2 cellular contexts compared by ENCODE assay signal in the genomic region with DNA sequence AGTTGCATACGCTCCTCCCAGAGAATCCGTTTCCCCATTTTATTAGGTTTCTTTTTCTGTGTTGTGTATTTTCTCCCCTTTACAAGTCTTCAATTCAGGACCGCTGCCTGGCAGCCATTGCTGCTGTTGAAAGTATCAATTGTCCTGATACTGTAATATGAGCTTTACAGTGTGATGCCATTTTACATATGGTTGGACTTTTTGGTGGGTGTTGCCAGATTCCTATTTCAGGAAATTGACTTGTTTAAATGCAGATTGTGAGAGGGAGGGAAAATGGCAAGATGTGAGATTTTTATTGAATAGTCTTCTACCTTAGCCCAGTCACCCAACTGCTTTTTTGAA.
TF ChIP-seq lines count a peak whose summit lies in the region.

No MANE protein-coding gene starts in this region.

TF ChIP-seq in GM12878, 131 proteins besides CTCF, POLR2A, EP300 and RAD21:
- TF ChIP-seq NKRF (conservative IDR thresholded peaks at IDR 0.05), result no peak
- TF ChIP-seq YY1 (IDR thresholded peaks at IDR 0.05; ENCODE audit: low read depth, low read length), result peak; percentile 86
- 0 out of 2 replicates have a peak, but pooled peaks have one; percentile 27 for TF ChIP-seq TAF1 (IDR thresholded peaks at IDR 0.05; ENCODE audit: borderline replicate concordance, low read depth, low read length)

TF ChIP-seq in HepG2, 621 proteins besides CTCF, POLR2A, EP300 and RAD21 (continues in another document):
- TF ChIP-seq MIER3 (CRISPR knock-in tag; IDR thresholded peaks at IDR 0.05; ENCODE audit: borderline replicate concordance) (0 out of 2 replicates have a peak, but pooled peaks have one; percentile 13), RFX5 (IDR thresholded peaks at IDR 0.05; ENCODE audit: low read depth, low read length) (no peak), TARDBP (CRISPR knock-in tag; IDR thresholded peaks at IDR 0.05) (peak; percentile 26; the same call in 1 of the 2 replicates), SP1 (IDR thresholded peaks at IDR 0.05) (no peak), SP1 (CRISPR knock-in tag; IDR thresholded peaks at IDR 0.05) (no peak), RARA (CRISPR knock-in tag; IDR thresholded peaks at IDR 0.05) (no peak), BRCA1 (CRISPR knock-in tag; IDR thresholded peaks at IDR 0.05) (no peak), RELA (CRISPR knock-in tag; IDR thresholded peaks at IDR 0.05) (no peak), ZNF720 (CRISPR knock-in tag; IDR thresholded peaks at IDR 0.05) (no peak), SMAD9 (CRISPR knock-in tag; IDR thresholded peaks at IDR 0.05) (no peak), ZBTB43 (CRISPR knock-in tag; conservative IDR thresholded peaks at IDR 0.05) (no peak), ZNF564 (CRISPR knock-in tag; IDR thresholded peaks at IDR 0.05) (no peak), ZNF142 (CRISPR knock-in tag; IDR thresholded peaks at IDR 0.05) (no peak), EZH2 (conservative IDR thresholded peaks at IDR 0.05; ENCODE audit: low read depth, low read length) (no peak), RXRA (CRISPR knock-in tag; IDR thresholded peaks at IDR 0.05) (no peak), SIN3A (IDR thresholded peaks at IDR 0.05; ENCODE audit: borderline replicate concordance, low read depth, low read length) (0 out of 2 replicates have a peak, but pooled peaks have one; percentile 6), NCOR1 (IDR thresholded peaks at IDR 0.05; ENCODE audit: borderline replicate concordance, low read length) (no peak), NR0B2 (CRISPR knock-in tag; IDR thresholded peaks at IDR 0.05) (no peak), ZNF446 (CRISPR knock-in tag; IDR thresholded peaks at IDR 0.05) (no peak), ZSCAN31 (CRISPR knock-in tag; IDR thresholded peaks at IDR 0.05; ENCODE audit: low read depth) (no peak), NFKB2 (CRISPR knock-in tag; IDR thresholded peaks at IDR 0.05; ENCODE audit: borderline replicate concordance) (no peak), ZNF569 (CRISPR knock-in tag; IDR thresholded peaks at IDR 0.05; ENCODE audit: borderline replicate concordance) (no peak), SAP130 (CRISPR knock-in tag; IDR thresholded peaks at IDR 0.05; ENCODE audit: low read depth) (peak; percentile 57), SMARCC2 (IDR thresholded peaks at IDR 0.05) (no peak), MTERF4 (CRISPR knock-in tag; IDR thresholded peaks at IDR 0.05) (no peak), REPIN1 (CRISPR knock-in tag; IDR thresholded peaks at IDR 0.05; ENCODE audit: borderline replicate concordance, low read depth) (no peak), JDP2 (CRISPR knock-in tag; IDR thresholded peaks at IDR 0.05; ENCODE audit: borderline replicate concordance) (no peak), GATAD2A (CRISPR knock-in tag; IDR thresholded peaks at IDR 0.05) (no peak), IRF2 (CRISPR knock-in tag; IDR thresholded peaks at IDR 0.05) (no peak)
- TF ChIP-seq, protein P1, sequence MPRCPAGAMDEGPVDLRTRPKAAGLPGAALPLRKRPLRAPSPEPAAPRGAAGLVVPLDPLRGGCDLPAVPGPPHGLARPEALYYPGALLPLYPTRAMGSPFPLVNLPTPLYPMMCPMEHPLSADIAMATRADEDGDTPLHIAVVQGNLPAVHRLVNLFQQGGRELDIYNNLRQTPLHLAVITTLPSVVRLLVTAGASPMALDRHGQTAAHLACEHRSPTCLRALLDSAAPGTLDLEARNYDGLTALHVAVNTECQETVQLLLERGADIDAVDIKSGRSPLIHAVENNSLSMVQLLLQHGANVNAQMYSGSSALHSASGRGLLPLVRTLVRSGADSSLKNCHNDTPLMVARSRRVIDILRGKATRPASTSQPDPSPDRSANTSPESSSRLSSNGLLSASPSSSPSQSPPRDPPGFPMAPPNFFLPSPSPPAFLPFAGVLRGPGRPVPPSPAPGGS (CRISPR knock-in tag; IDR thresholded peaks at IDR 0.05), result no peak
- TF ChIP-seq, protein P2, sequence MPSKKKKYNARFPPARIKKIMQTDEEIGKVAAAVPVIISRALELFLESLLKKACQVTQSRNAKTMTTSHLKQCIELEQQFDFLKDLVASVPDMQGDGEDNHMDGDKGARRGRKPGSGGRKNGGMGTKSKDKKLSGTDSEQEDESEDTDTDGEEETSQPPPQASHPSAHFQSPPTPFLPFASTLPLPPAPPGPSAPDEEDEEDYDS (CRISPR knock-in tag; IDR thresholded peaks at IDR 0.05), result peak; percentile 44; the same call in 1 of the 2 replicates
- TF ChIP-seq, protein P3, sequence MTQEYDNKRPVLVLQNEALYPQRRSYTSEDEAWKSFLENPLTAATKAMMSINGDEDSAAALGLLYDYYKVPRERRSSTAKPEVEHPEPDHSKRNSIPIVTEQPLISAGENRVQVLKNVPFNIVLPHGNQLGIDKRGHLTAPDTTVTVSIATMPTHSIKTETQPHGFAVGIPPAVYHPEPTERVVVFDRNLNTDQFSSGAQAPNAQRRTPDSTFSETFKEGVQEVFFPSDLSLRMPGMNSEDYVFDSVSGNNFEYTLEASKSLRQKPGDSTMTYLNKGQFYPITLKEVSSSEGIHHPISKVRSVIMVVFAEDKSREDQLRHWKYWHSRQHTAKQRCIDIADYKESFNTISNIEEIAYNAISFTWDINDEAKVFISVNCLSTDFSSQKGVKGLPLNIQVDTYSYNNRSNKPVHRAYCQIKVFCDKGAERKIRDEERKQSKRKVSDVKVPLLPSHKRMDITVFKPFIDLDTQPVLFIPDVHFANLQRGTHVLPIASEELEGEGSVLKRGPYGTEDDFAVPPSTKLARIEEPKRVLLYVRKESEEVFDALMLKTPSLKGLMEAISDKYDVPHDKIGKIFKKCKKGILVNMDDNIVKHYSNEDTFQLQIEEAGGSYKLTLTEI (CRISPR knock-in tag; conservative IDR thresholded peaks at IDR 0.05), result no peak
- TF ChIP-seq, protein P4, sequence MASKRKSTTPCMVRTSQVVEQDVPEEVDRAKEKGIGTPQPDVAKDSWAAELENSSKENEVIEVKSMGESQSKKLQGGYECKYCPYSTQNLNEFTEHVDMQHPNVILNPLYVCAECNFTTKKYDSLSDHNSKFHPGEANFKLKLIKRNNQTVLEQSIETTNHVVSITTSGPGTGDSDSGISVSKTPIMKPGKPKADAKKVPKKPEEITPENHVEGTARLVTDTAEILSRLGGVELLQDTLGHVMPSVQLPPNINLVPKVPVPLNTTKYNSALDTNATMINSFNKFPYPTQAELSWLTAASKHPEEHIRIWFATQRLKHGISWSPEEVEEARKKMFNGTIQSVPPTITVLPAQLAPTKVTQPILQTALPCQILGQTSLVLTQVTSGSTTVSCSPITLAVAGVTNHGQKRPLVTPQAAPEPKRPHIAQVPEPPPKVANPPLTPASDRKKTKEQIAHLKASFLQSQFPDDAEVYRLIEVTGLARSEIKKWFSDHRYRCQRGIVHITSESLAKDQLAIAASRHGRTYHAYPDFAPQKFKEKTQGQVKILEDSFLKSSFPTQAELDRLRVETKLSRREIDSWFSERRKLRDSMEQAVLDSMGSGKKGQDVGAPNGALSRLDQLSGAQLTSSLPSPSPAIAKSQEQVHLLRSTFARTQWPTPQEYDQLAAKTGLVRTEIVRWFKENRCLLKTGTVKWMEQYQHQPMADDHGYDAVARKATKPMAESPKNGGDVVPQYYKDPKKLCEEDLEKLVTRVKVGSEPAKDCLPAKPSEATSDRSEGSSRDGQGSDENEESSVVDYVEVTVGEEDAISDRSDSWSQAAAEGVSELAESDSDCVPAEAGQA (IDR thresholded peaks at IDR 0.05; ENCODE audit: low read depth), result no peak
- TF ChIP-seq, protein P4 (CRISPR knock-in tag; IDR thresholded peaks at IDR 0.05; ENCODE audit: borderline replicate concordance), result no peak
- TF ChIP-seq, protein P5, sequence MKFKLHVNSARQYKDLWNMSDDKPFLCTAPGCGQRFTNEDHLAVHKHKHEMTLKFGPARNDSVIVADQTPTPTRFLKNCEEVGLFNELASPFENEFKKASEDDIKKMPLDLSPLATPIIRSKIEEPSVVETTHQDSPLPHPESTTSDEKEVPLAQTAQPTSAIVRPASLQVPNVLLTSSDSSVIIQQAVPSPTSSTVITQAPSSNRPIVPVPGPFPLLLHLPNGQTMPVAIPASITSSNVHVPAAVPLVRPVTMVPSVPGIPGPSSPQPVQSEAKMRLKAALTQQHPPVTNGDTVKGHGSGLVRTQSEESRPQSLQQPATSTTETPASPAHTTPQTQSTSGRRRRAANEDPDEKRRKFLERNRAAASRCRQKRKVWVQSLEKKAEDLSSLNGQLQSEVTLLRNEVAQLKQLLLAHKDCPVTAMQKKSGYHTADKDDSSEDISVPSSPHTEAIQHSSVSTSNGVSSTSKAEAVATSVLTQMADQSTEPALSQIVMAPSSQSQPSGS (CRISPR knock-in tag; IDR thresholded peaks at IDR 0.05), result no peak
- TF ChIP-seq, protein P6, sequence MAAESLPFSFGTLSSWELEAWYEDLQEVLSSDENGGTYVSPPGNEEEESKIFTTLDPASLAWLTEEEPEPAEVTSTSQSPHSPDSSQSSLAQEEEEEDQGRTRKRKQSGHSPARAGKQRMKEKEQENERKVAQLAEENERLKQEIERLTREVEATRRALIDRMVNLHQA (CRISPR knock-in tag; IDR thresholded peaks at IDR 0.05), result no peak
- TF ChIP-seq, protein P7, sequence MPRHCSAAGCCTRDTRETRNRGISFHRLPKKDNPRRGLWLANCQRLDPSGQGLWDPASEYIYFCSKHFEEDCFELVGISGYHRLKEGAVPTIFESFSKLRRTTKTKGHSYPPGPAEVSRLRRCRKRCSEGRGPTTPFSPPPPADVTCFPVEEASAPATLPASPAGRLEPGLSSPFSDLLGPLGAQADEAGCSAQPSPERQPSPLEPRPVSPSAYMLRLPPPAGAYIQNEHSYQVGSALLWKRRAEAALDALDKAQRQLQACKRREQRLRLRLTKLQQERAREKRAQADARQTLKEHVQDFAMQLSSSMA (CRISPR knock-in tag; IDR thresholded peaks at IDR 0.05), result no peak
